ENCODE assay signal across 8 cellular contexts in genomic region chr9:96874947-96875459, GRCh38. TPM values are rescaled to one million over a fixed set of nuclear protein-coding genes. Genes with fewer than 3 reads are reported as not detected.
DNase-seq lines count a peak whose midpoint lies in the region; ATAC-seq and TF ChIP-seq lines count a peak whose summit lies in the region.

No MANE protein-coding gene starts in this region.

- H3K4me3 ChIP-seq in ascending aorta: peak overlapping the region in 1 of 2 donors; percentile 48

- H3K4me1 Mint-ChIP-seq in HFFc6 (ENCODE audit: low read depth): peaks cover 17% of the 10 kb centered on the region
- peaks cover 17% of the 10 kb centered on the region for H3K4me1 Mint-ChIP-seq in activated T-cell treated with anti-CD3 and anti-CD28 coated beads, Interleukin-2, amount 50 U/mL, for 4 hours (ENCODE audit: low read depth)

- no peaks in the 10 kb centered on the region for H3K36me3 ChIP-seq in ascending aorta

- no peaks in the 10 kb centered on the region for H3K36me3 Mint-ChIP-seq in HFFc6 (ENCODE audit: low read depth)
- no peaks in the 10 kb centered on the region for H3K36me3 Mint-ChIP-seq in activated T-cell treated with anti-CD3 and anti-CD28 coated beads, Interleukin-2, amount 50 U/mL, for 4 hours (ENCODE audit: insufficient read depth)

- H3K27me3 Mint-ChIP-seq in HFFc6 (ENCODE audit: insufficient read depth): peaks cover 26% of the 10 kb centered on the region
- peaks cover 50% of the 10 kb centered on the region for H3K27me3 Mint-ChIP-seq in activated T-cell treated with anti-CD3 and anti-CD28 coated beads, Interleukin-2, amount 50 U/mL, for 4 hours (ENCODE audit: low read depth)

- H3K4me1 ChIP-seq in ascending aorta: no peaks in the 10 kb centered on the region

- TF ChIP-seq CTCF in HFFc6 (IDR thresholded peaks at IDR 0.05): no peak
- TF ChIP-seq CTCF in ascending aorta (IDR thresholded peaks at IDR 0.05): no peak

- peak; percentile 94 to 97 for ATAC-seq in activated T-cell treated with anti-CD3 and anti-CD28 coated beads, Interleukin-2, amount 50 U/mL, for 4 hours
- peak; percentile 72 for ATAC-seq in Right ventricle myocardium superior (ENCODE audit: poor library complexity)

- no peak overlapping the region for H3K27ac ChIP-seq in ascending aorta

- intact Hi-C loops in Right ventricle myocardium superior (cut with DNase I) (no loop called here), ascending aorta (cut with DNase I) (no loop called here)

- H3K9me3 ChIP-seq in ascending aorta: no peaks in the 10 kb centered on the region

- peaks cover 5% of the 10 kb centered on the region for H3K27me3 ChIP-seq in ascending aorta

- no peaks in the 10 kb centered on the region; the same call in 1 of the 2 replicates for H3K9me3 Mint-ChIP-seq in HFFc6
- H3K9me3 Mint-ChIP-seq in activated T-cell treated with anti-CD3 and anti-CD28 coated beads, Interleukin-2, amount 50 U/mL, for 4 hours: no peaks in the 10 kb centered on the region

- H3K4me3 Mint-ChIP-seq in HFFc6: peak overlapping the region; percentile 84; the same call in 1 of the 2 replicates
- H3K4me3 Mint-ChIP-seq in activated T-cell treated with anti-CD3 and anti-CD28 coated beads, Interleukin-2, amount 50 U/mL, for 4 hours: peak overlapping the region; percentile 83

- peak; percentile 8 for DNase-seq in NCI-H1694 treated with DMSO at 0.1 percent for 48 hours (lab: John Stamatoyannopoulos, UW)
- no peak for DNase-seq in NCI-H1694 (lab: John Stamatoyannopoulos, UW)
- DNase-seq in HFFc6: no peak
- peak; percentile 46 for DNase-seq in NCI-H128 (lab: John Stamatoyannopoulos, UW; ENCODE audit: unreplicated experiment)
- peak; percentile 37 for DNase-seq in activated T-cell treated with anti-CD3 and anti-CD28 coated beads, Interleukin-2, amount 50 U/mL, for 4 hours
- DNase-seq in Right ventricle myocardium superior: no peak
- peak; percentile 100 for DNase-seq in renal cortical epithelial cell (ENCODE audit: low read depth)
- DNase-seq in ascending aorta (ENCODE audit: low spot score in 2 of 2): no peak

- H3K27ac Mint-ChIP-seq in HFFc6: no peak overlapping the region

RNA-seq across cellular contexts. Expression of gene ZNF782, which starts 20.7 kb away (rescaled TPM):
- total RNA-seq in HFFc6 (2021; fragmentation: NEBNext Ultra II Directional; extraction: Animal tissue kit (Norgen Biotek cat#: 25700)): 1 to 10 TPM; 1.3 to 2.5 (median 2.0) TPM
- total RNA-seq in activated T-cell treated with anti-CD3 and anti-CD28 coated beads, Interleukin-2, amount 50 U/mL, for 4 hours: 1 to 10 TPM; 2.8 to 3.4 (median 3.0) TPM
- 3.6 TPM for total RNA-seq in Right ventricle myocardium superior
- 4.5 and 5.0 TPM in 2 replicates for total RNA-seq in renal cortical epithelial cell
- total RNA-seq in ascending aorta: 8.6 TPM

RNA-seq across cellular contexts. Expression of gene NUTM2G, which starts 53.6 kb away (rescaled TPM):
- not detected for total RNA-seq in HFFc6 (2021; fragmentation: NEBNext Ultra II Directional; extraction: Animal tissue kit (Norgen Biotek cat#: 25700))
- not detected for total RNA-seq in activated T-cell treated with anti-CD3 and anti-CD28 coated beads, Interleukin-2, amount 50 U/mL, for 4 hours
- total RNA-seq in Right ventricle myocardium superior (not detected), renal cortical epithelial cell (not detected in 2 replicates), ascending aorta (not detected)

Comparison
In these comparisons a context has a peak if more than half of its experiments do, and no peak if none do; other contexts are left out.
1. DNase-seq: peak in NCI-H1694 treated with DMSO at 0.1 percent for 48 hours (single experiment), NCI-H128 (single experiment), activated T-cell treated with anti-CD3 and anti-CD28 coated beads, Interleukin-2, amount 50 U/mL, for 4 hours (single experiment) and renal cortical epithelial cell (single experiment); none in NCI-H1694 (single experiment), HFFc6 (single experiment), Right ventricle myocardium superior (single experiment) and ascending aorta (0 of 2).